Comparison of ENCODE assay signal across 15 cellular contexts in genomic region chr9:86700601-86701000, GRCh38.
A peak's percentile ranks its signal among the peaks of the same experiment; 100 is the strongest.
DNase-seq lines count a peak whose midpoint lies in the region; ATAC-seq and TF ChIP-seq lines count a peak whose summit lies in the region.
"Had no signal": no experiment of that assay in that cellular context is flagged by ENCODE, and none has a peak within 500 bp of the region (broad histone marks: within the 10 kb centered on the region; RNA-seq: fewer than 3 reads in every experiment).

No MANE protein-coding gene starts in this region.

- H3K27ac ChIP-seq in gastroesophageal sphincter (peak overlapping the region in 2 of 4 donors; percentile 25 to 35), aorta (ENCODE audit: low read depth in 1 of 2, low read length in 2 of 2) (no peak overlapping the region), testis (no peak overlapping the region)
- H3K27ac ChIP-seq: A549, tibial artery had no signal

- H3K4me1 ChIP-seq in gastroesophageal sphincter = peaks cover 6 to 21% (median 10%) of the 10 kb centered on the region in 3 donors
- peaks cover 0 to 2% of the 10 kb centered on the region in 2 donors for H3K4me1 ChIP-seq in aorta (ENCODE audit: control insufficient read depth in 1 of 2, insufficient read depth in 2 of 2, low read length in 2 of 2)
- no peaks in the 10 kb centered on the region for H3K4me1 ChIP-seq in testis
- H3K4me1 ChIP-seq: A549 had no signal

- H3K9me3 ChIP-seq in gastroesophageal sphincter (no peaks in the 10 kb centered on the region), aorta (ENCODE audit: control insufficient read depth, low read length) (no peaks in the 10 kb centered on the region), testis (no peaks in the 10 kb centered on the region)
- H3K9me3 ChIP-seq: A549, tibial artery had no signal

- DNase-seq in Right ventricle myocardium inferior (ENCODE audit: missing footprints) (peak; percentile 76), cardiac septum (ENCODE audit: low spot score) (no peak), nucleus accumbens (lab: John Stamatoyannopoulos, UW) (peak in 41 of 56 donors; percentile 0 to 58 (median 9)), aorta (peak; percentile 71 to 81), testis (no peak)
- DNase-seq: activated CD8-positive, alpha-beta memory T cell treated with anti-CD3 and anti-CD28 coated beads, Interleukin-2, amount 50 U/mL, for 4 hours; amniotic stem cell; DMS79 treated with DMSO at 0.1 percent for 48 hours; tibial artery had no signal

- H3K27me3 ChIP-seq in gastroesophageal sphincter (no peaks in the 10 kb centered on the region), aorta (ENCODE audit: control insufficient read depth in 1 of 2, insufficient read depth in 2 of 2, low read length in 1 of 2) (no peaks in the 10 kb centered on the region), testis (no peaks in the 10 kb centered on the region)
- H3K27me3 ChIP-seq: tibial artery had no signal

- TF ChIP-seq CTCF in gastroesophageal sphincter (IDR thresholded peaks at IDR 0.05) (no peak), testis (IDR thresholded peaks at IDR 0.05) (no peak)

- 0 to 17% methylated on average over 5 of the region's 5 CpGs for WGBS in gastroesophageal sphincter (ENCODE audit: low coverage in 1 of 2), 2 donors
- WGBS in aorta, 2 donors = 1 to 4% methylated on average over 5 of the region's 5 CpGs
- WGBS in testis, 2 donors = 27 to 39% methylated on average over 5 of the region's 5 CpGs

- TF ChIP-seq EP300 in gastroesophageal sphincter (IDR thresholded peaks at IDR 0.05) = no peak

- intact Hi-C loops in Right ventricle myocardium inferior (cut with DNase I) (no loop called here), cardiac septum (cut with DNase I) (no loop called here), aorta (cut with DNase I) (no loop called here), testis (cut with DNase I; ENCODE audit: low total_unique reads) (no loop called here)

- ATAC-seq in Right ventricle myocardium inferior = peak; percentile 87
- peak; percentile 58 for ATAC-seq in gastroesophageal sphincter
- ATAC-seq in aorta (ENCODE audit: low FRiP score) = peak; percentile 68
- no peak for ATAC-seq in GM21717 (IDR thresholded peaks at IDR 0.05; ENCODE audit: unreplicated experiment)
- ATAC-seq in HG03039 (IDR thresholded peaks at IDR 0.05; ENCODE audit: unreplicated experiment) = no peak
- ATAC-seq: A549, esophagus mucosa, left lobe of liver had no signal

- H3K4me3 ChIP-seq in gastroesophageal sphincter (no peak overlapping the region), aorta (ENCODE audit: low read length in 2 of 2) (no peak overlapping the region), testis (no peak overlapping the region)
- H3K4me3 ChIP-seq: A549, tibial artery had no signal

- H3K36me3 ChIP-seq in gastroesophageal sphincter (no peaks in the 10 kb centered on the region), aorta (ENCODE audit: control insufficient read depth in 1 of 2, insufficient read depth in 2 of 2, low read length in 1 of 2) (no peaks in the 10 kb centered on the region), testis (ENCODE audit: low read depth, missing control alignments) (no peaks in the 10 kb centered on the region)
- H3K36me3 ChIP-seq: tibial artery had no signal

- no peak for TF ChIP-seq POLR2A in gastroesophageal sphincter (IDR thresholded peaks at IDR 0.05)
- no peak for TF ChIP-seq POLR2A in testis (IDR thresholded peaks at IDR 0.05)

Comparison
In these comparisons a context has a peak if more than half of its experiments do, and no peak if none do; other contexts are left out.
1. DNase-seq: peak in Right ventricle myocardium inferior (single experiment), nucleus accumbens (41 of 56) and aorta (2 of 2); none in cardiac septum (single experiment) and testis (single experiment).
2. ATAC-seq: peak in Right ventricle myocardium inferior (single experiment), gastroesophageal sphincter (single experiment) and aorta (single experiment); none in GM21717 (single experiment) and HG03039 (single experiment).